Comparison of ENCODE assay signal across 1 cellular context in genomic region chr5:145964008-145964407, GRCh38. TPM values are rescaled to one million over a fixed set of nuclear protein-coding genes. Genes with fewer than 3 reads are reported as not detected.
"Had no signal": no experiment of that assay in that cellular context is flagged by ENCODE, and none has a peak within 500 bp of the region (broad histone marks: within the 10 kb centered on the region; RNA-seq: fewer than 3 reads in every experiment).

No MANE protein-coding gene starts in this region.

RNA-seq across cellular contexts. Expression of gene SH3RF2, which starts 27.6 kb away (rescaled TPM):
- polyA plus RNA-seq: IgD-negative memory B cell had no signal
